19 cellular contexts compared by ENCODE assay signal in genomic region chr7:85000973-85001372, GRCh38.
DNase-seq lines count a peak whose midpoint lies in the region; ATAC-seq and TF ChIP-seq lines count a peak whose summit lies in the region.
"Had no signal": no experiment of that assay in that cellular context is flagged by ENCODE, and none has a peak within 500 bp of the region (broad histone marks: within the 10 kb centered on the region; RNA-seq: fewer than 3 reads in every experiment).

No MANE protein-coding gene starts in this region.

- no peaks in the 10 kb centered on the region for H3K36me3 ChIP-seq in Panc1 (ENCODE audit: control insufficient read depth, insufficient read depth, low read length)
- H3K36me3 ChIP-seq in endodermal cell (ENCODE audit: control insufficient read depth, insufficient read depth, low read length) = no peaks in the 10 kb centered on the region

- H3K4me1 ChIP-seq in Panc1 (ENCODE audit: control insufficient read depth, insufficient read depth, low read length) = peaks cover 16% of the 10 kb centered on the region
- H3K4me1 ChIP-seq in endodermal cell (ENCODE audit: control insufficient read depth, insufficient read depth, low read length) = peaks cover 8% of the 10 kb centered on the region

- BruUV-seq in Panc1 (replicated peaks; lab: Mats Ljungman, UMichigan) = no TSS peak

- no peaks in the 10 kb centered on the region for H3K9me3 Mint-ChIP-seq in nephron
- no peaks in the 10 kb centered on the region for H3K9me3 Mint-ChIP-seq in endodermal cell
- H3K9me3 Mint-ChIP-seq: activated CD4-positive, alpha-beta memory T cell treated with anti-CD3 and anti-CD28 coated beads for 36 hours; activated naive CD4-positive, alpha-beta T cell treated with anti-CD3 and anti-CD28 coated beads for 36 hours; T-helper 1 cell treated with Interleukin-12 subunit alpha and Interleukin-12 subunit beta and Interleukin-4 antibody, amounts not matched to agents 30 μg/mL and 1 μg/mL, for 36 hours had no signal

- 89 to 100% methylated on average over 1 of the region's 1 CpG for WGBS in endodermal cell (ENCODE audit: insufficient coverage in 1 of 2, insufficient read length in 1 of 2), 2 experiments

- DNase-seq in H4 (ENCODE audit: low spot score) (peak; percentile 37), NCI-H2081 (lab: John Stamatoyannopoulos, UW) (peak; percentile 69 to 89), Panc1 (ENCODE audit: low read depth, low spot score) (no peak), endodermal cell (no peak), NCI-H345 (lab: John Stamatoyannopoulos, UW) (no peak)
- DNase-seq: activated CD4-positive, alpha-beta memory T cell treated with anti-CD3 and anti-CD28 coated beads for 36 hours; activated naive CD4-positive, alpha-beta T cell treated with anti-CD3 and anti-CD28 coated beads for 36 hours; activated T-cell treated with anti-CD3 and anti-CD28 coated beads, Interleukin-2, amount 50 U/mL, for 1 hour; AML-193; aorta; GDM1; hippocampal formation; kidney glomerular epithelial cell; NCI-H1436 had no signal

- H3K9me3 ChIP-seq in Panc1 (ENCODE audit: control insufficient read depth, insufficient read depth, low read depth, low read length) (no peaks in the 10 kb centered on the region), endodermal cell (ENCODE audit: control insufficient read depth, low read length) (no peaks in the 10 kb centered on the region)

- no peaks in the 10 kb centered on the region for H3K27me3 Mint-ChIP-seq in nephron (ENCODE audit: low read depth)
- H3K27me3 Mint-ChIP-seq in endodermal cell (ENCODE audit: insufficient read depth) = no peaks in the 10 kb centered on the region
- H3K27me3 Mint-ChIP-seq: activated CD4-positive, alpha-beta memory T cell treated with anti-CD3 and anti-CD28 coated beads for 36 hours had no signal

- no peak overlapping the region for H3K9ac ChIP-seq in endodermal cell (ENCODE audit: extremely low read depth, low read length, poor library complexity, severe bottlenecking)

- peaks cover 22% of the 10 kb centered on the region for H3K36me3 Mint-ChIP-seq in nephron (ENCODE audit: low read depth)
- H3K36me3 Mint-ChIP-seq in endodermal cell (ENCODE audit: low read depth) = no peaks in the 10 kb centered on the region
- H3K36me3 Mint-ChIP-seq: activated CD4-positive, alpha-beta memory T cell treated with anti-CD3 and anti-CD28 coated beads for 36 hours had no signal

- H3K4me3 ChIP-seq in Panc1 (ENCODE audit: low read depth in 2 of 2, low read length in 2 of 2) = no peak overlapping the region
- H3K4me3 ChIP-seq in endodermal cell (ENCODE audit: low read length) = no peak overlapping the region
- H3K4me3 ChIP-seq: smooth muscle cell had no signal

- peak overlapping the region in 2 of 3 experiments; percentile 58 to 67 for H3K27ac Mint-ChIP-seq in nephron
- H3K27ac Mint-ChIP-seq in endodermal cell = no peak overlapping the region
- H3K27ac Mint-ChIP-seq: activated CD4-positive, alpha-beta memory T cell treated with anti-CD3 and anti-CD28 coated beads for 36 hours; activated naive CD4-positive, alpha-beta T cell treated with anti-CD3 and anti-CD28 coated beads for 36 hours; T-helper 1 cell treated with Interleukin-12 subunit alpha and Interleukin-12 subunit beta and Interleukin-4 antibody, amounts not matched to agents 30 μg/mL and 1 μg/mL, for 36 hours had no signal

- peak overlapping the region; percentile 84; the same call in 1 of the 2 replicates for H3K27ac ChIP-seq in Panc1 (ENCODE audit: low read length)
- H3K27ac ChIP-seq in endodermal cell (ENCODE audit: low read depth, low read length) = no peak overlapping the region

- CTCF ChIA-PET in Panc1 (lab: Charles Lee) = interaction anchor here (0.6 kb wide), 1 partner anchor 1904 kb away, joined by 3 read pairs; no protein-coding TSS in a partner anchor

- H3K27me3 ChIP-seq in Panc1 (ENCODE audit: control insufficient read depth, insufficient read depth, low read length) (no peaks in the 10 kb centered on the region), endodermal cell (ENCODE audit: control insufficient read depth, insufficient read depth, low read length, poor library complexity, severe bottlenecking) (no peaks in the 10 kb centered on the region)

- TF ChIP-seq CTCF in Panc1 (IDR thresholded peaks at IDR 0.05) = no peak
- no peak for TF ChIP-seq CTCF in nephron (IDR thresholded peaks at IDR 0.05; ENCODE audit: unreplicated experiment in 3 of 3)
- TF ChIP-seq CTCF in endodermal cell (conservative IDR thresholded peaks at IDR 0.05) = no peak

- ATAC-seq in Panc1 (peak; percentile 70; the same call in 1 of the 2 replicates), GM21447 (IDR thresholded peaks at IDR 0.05; ENCODE audit: unreplicated experiment) (no peak)
- ATAC-seq: Right ventricle myocardium inferior had no signal

- intact Hi-C loops in Panc1 (cut with micrococcal nuclease; ENCODE audit: unreplicated experiment) = no loop called here

- H3K4me3 Mint-ChIP-seq in nephron = no peak overlapping the region
- H3K4me3 Mint-ChIP-seq in endodermal cell = no peak overlapping the region
- H3K4me3 Mint-ChIP-seq: activated CD4-positive, alpha-beta memory T cell treated with anti-CD3 and anti-CD28 coated beads for 36 hours; activated naive CD4-positive, alpha-beta T cell treated with anti-CD3 and anti-CD28 coated beads for 36 hours; T-helper 1 cell treated with Interleukin-12 subunit alpha and Interleukin-12 subunit beta and Interleukin-4 antibody, amounts not matched to agents 30 μg/mL and 1 μg/mL, for 36 hours had no signal

- in situ Hi-C loops in Panc1 (cut with HindIII; ENCODE audit: low pct_unique_long_range_greater_than_20kb, low sequenced_read_pairs) = no loop called here

- peaks cover 31% of the 10 kb centered on the region for H3K4me1 Mint-ChIP-seq in nephron
- H3K4me1 Mint-ChIP-seq in endodermal cell = peaks cover 18% of the 10 kb centered on the region

- POLR2A ChIA-PET in Panc1 (lab: Charles Lee) = no interaction called here

Comparison
In these comparisons a context has a peak if more than half of its experiments do, and no peak if none do; other contexts are left out.
1. DNase-seq: peak in H4 (single experiment) and NCI-H2081 (2 of 2); none in Panc1 (single experiment), endodermal cell (single experiment) and NCI-H345 (single experiment).